In the genomic region with DNA sequence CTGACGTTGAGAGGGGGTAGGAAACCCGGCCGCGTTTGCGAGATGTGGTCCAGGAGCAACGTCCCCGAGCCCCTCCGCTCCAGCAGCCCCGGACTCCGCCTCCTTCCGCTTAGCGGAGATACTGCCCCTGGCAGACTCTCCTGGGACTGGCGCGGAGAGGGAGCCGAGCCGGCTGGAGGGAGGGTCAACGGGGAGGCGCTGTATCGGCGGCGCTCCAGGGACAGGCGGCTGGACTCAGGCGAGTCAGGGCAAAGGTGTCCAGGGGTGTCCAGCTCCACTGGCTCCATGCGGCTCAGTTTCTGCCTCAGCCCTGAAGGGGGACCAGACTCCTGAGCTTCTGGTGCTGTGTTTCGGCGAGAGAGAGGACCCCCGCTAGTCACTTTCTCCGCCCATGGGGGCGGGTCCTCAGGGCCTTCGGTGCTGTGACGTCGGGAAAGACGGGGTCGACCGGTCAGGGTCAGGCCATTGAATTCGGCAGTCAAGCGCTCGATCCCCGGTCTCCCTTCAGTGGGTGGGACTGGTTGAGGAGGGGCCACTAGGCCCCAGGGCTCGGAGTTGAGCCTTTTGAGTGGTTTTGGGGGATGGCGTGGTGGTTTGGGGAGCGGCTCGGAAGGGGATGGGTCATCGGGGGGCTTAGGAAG, we compare ENCODE assay signal across 1 cellular context.
TF ChIP-seq lines count a peak whose summit lies in the region.

No MANE protein-coding gene starts in this region.

TF ChIP-seq in HEK293, 187 proteins besides CTCF, POLR2A, EP300 and RAD21 (continued from another document and continues in another):
- TF ChIP-seq ZNF530 (tag by site-specific recombination; IDR thresholded peaks at IDR 0.05; ENCODE audit: low read depth) = no peak
- TF ChIP-seq ZNF785 (tag by site-specific recombination; IDR thresholded peaks at IDR 0.05) = no peak
- TF ChIP-seq ZNF169 (tag by site-specific recombination; IDR thresholded peaks at IDR 0.05) = no peak
- TF ChIP-seq TCF7L2 (IDR thresholded peaks at IDR 0.05; ENCODE audit: borderline replicate concordance, low read depth, low read length) = no peak
- TF ChIP-seq, protein P1, sequence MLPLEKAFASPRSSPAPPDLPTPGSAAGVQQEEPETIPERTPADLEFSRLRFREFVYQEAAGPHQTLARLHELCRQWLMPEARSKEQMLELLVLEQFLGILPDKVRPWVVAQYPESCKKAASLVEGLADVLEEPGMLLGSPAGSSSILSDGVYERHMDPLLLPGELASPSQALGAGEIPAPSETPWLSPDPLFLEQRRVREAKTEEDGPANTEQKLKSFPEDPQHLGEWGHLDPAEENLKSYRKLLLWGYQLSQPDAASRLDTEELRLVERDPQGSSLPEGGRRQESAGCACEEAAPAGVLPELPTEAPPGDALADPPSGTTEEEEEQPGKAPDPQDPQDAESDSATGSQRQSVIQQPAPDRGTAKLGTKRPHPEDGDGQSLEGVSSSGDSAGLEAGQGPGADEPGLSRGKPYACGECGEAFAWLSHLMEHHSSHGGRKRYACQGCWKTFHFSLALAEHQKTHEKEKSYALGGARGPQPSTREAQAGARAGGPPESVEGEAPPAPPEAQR (tag by site-specific recombination; IDR thresholded peaks at IDR 0.05) = no peak
- TF ChIP-seq ZBTB7A (tag by site-specific recombination; IDR thresholded peaks at IDR 0.05; ENCODE audit: low read depth) = peak; percentile 34; the same call in 1 of the 2 replicates
- no peak for TF ChIP-seq ZNF302 (tag by site-specific recombination; IDR thresholded peaks at IDR 0.05; ENCODE audit: low read depth)
- 0 out of 2 replicates have a peak, but pooled peaks have one; percentile 28 for TF ChIP-seq ZNF660 (tag by site-specific recombination; IDR thresholded peaks at IDR 0.05)
- TF ChIP-seq ZFP41 (tag by site-specific recombination; IDR thresholded peaks at IDR 0.05; ENCODE audit: borderline replicate concordance) = no peak
- TF ChIP-seq, protein P2, sequence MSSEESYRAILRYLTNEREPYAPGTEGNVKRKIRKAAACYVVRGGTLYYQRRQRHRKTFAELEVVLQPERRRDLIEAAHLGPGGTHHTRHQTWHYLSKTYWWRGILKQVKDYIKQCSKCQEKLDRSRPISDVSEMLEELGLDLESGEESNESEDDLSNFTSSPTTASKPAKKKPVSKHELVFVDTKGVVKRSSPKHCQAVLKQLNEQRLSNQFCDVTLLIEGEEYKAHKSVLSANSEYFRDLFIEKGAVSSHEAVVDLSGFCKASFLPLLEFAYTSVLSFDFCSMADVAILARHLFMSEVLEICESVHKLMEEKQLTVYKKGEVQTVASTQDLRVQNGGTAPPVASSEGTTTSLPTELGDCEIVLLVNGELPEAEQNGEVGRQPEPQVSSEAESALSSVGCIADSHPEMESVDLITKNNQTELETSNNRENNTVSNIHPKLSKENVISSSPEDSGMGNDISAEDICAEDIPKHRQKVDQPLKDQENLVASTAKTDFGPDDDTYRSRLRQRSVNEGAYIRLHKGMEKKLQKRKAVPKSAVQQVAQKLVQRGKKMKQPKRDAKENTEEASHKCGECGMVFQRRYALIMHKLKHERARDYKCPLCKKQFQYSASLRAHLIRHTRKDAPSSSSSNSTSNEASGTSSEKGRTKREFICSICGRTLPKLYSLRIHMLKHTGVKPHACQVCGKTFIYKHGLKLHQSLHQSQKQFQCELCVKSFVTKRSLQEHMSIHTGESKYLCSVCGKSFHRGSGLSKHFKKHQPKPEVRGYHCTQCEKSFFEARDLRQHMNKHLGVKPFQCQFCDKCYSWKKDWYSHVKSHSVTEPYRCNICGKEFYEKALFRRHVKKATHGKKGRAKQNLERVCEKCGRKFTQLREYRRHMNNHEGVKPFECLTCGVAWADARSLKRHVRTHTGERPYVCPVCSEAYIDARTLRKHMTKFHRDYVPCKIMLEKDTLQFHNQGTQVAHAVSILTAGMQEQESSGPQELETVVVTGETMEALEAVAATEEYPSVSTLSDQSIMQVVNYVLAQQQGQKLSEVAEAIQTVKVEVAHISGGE (tag by site-specific recombination; conservative IDR thresholded peaks at IDR 0.05; ENCODE audit: low read depth) = peak; percentile 40; the same call in 1 of the 2 replicates
- TF ChIP-seq ZNF654 (tag by site-specific recombination; IDR thresholded peaks at IDR 0.05; ENCODE audit: low read depth) = no peak
- TF ChIP-seq, protein P3, sequence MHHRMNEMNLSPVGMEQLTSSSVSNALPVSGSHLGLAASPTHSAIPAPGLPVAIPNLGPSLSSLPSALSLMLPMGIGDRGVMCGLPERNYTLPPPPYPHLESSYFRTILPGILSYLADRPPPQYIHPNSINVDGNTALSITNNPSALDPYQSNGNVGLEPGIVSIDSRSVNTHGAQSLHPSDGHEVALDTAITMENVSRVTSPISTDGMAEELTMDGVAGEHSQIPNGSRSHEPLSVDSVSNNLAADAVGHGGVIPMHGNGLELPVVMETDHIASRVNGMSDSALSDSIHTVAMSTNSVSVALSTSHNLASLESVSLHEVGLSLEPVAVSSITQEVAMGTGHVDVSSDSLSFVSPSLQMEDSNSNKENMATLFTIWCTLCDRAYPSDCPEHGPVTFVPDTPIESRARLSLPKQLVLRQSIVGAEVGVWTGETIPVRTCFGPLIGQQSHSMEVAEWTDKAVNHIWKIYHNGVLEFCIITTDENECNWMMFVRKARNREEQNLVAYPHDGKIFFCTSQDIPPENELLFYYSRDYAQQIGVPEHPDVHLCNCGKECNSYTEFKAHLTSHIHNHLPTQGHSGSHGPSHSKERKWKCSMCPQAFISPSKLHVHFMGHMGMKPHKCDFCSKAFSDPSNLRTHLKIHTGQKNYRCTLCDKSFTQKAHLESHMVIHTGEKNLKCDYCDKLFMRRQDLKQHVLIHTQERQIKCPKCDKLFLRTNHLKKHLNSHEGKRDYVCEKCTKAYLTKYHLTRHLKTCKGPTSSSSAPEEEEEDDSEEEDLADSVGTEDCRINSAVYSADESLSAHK (tag by site-specific recombination; IDR thresholded peaks at IDR 0.05) = no peak; the same call in 1 of the 2 replicates
- no peak for TF ChIP-seq ZNF510 (tag by site-specific recombination; IDR thresholded peaks at IDR 0.05; ENCODE audit: insufficient replicate concordance)
- TF ChIP-seq, protein P4, sequence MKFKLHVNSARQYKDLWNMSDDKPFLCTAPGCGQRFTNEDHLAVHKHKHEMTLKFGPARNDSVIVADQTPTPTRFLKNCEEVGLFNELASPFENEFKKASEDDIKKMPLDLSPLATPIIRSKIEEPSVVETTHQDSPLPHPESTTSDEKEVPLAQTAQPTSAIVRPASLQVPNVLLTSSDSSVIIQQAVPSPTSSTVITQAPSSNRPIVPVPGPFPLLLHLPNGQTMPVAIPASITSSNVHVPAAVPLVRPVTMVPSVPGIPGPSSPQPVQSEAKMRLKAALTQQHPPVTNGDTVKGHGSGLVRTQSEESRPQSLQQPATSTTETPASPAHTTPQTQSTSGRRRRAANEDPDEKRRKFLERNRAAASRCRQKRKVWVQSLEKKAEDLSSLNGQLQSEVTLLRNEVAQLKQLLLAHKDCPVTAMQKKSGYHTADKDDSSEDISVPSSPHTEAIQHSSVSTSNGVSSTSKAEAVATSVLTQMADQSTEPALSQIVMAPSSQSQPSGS (tag by site-specific recombination; IDR thresholded peaks at IDR 0.05; ENCODE audit: low read depth) = no peak
- TF ChIP-seq, protein P5, sequence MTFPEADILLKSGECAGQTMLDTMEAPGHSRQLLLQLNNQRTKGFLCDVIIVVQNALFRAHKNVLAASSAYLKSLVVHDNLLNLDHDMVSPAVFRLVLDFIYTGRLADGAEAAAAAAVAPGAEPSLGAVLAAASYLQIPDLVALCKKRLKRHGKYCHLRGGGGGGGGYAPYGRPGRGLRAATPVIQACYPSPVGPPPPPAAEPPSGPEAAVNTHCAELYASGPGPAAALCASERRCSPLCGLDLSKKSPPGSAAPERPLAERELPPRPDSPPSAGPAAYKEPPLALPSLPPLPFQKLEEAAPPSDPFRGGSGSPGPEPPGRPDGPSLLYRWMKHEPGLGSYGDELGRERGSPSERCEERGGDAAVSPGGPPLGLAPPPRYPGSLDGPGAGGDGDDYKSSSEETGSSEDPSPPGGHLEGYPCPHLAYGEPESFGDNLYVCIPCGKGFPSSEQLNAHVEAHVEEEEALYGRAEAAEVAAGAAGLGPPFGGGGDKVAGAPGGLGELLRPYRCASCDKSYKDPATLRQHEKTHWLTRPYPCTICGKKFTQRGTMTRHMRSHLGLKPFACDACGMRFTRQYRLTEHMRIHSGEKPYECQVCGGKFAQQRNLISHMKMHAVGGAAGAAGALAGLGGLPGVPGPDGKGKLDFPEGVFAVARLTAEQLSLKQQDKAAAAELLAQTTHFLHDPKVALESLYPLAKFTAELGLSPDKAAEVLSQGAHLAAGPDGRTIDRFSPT (tag by site-specific recombination; IDR thresholded peaks at IDR 0.05) = no peak
- no peak for TF ChIP-seq GLI4 (tag by site-specific recombination; IDR thresholded peaks at IDR 0.05)
- TF ChIP-seq ZNF473 (tag by site-specific recombination; IDR thresholded peaks at IDR 0.05) = no peak
- TF ChIP-seq, protein P6, sequence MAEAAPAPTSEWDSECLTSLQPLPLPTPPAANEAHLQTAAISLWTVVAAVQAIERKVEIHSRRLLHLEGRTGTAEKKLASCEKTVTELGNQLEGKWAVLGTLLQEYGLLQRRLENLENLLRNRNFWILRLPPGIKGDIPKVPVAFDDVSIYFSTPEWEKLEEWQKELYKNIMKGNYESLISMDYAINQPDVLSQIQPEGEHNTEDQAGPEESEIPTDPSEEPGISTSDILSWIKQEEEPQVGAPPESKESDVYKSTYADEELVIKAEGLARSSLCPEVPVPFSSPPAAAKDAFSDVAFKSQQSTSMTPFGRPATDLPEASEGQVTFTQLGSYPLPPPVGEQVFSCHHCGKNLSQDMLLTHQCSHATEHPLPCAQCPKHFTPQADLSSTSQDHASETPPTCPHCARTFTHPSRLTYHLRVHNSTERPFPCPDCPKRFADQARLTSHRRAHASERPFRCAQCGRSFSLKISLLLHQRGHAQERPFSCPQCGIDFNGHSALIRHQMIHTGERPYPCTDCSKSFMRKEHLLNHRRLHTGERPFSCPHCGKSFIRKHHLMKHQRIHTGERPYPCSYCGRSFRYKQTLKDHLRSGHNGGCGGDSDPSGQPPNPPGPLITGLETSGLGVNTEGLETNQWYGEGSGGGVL (tag by site-specific recombination; IDR thresholded peaks at IDR 0.05) = peak; percentile 71
- peak; percentile 95 for TF ChIP-seq ZNF335 (tag by site-specific recombination; conservative IDR thresholded peaks at IDR 0.05)
- TF ChIP-seq GLIS1 (tag by site-specific recombination; IDR thresholded peaks at IDR 0.05) = peak; percentile 67
- peak; percentile 58 for TF ChIP-seq WT1 (tag by site-specific recombination; IDR thresholded peaks at IDR 0.05)
- no peak for TF ChIP-seq ZNF626 (tag by site-specific recombination; IDR thresholded peaks at IDR 0.05)
- TF ChIP-seq, protein P7, sequence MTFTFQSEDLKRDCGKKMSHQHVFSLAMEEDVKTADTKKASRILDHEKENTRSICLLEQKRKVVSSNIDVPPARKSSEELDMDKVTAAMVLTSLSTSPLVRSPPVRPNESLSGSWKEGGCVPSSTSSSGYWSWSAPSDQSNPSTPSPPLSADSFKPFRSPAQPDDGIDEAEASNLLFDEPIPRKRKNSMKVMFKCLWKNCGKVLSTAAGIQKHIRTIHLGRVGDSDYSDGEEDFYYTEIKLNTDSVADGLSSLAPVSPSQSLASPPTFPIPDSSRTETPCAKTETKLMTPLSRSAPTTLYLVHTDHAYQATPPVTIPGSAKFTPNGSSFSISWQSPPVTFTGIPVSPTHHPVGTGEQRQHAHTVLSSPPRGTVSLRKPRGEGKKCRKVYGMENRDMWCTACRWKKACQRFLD (tag by site-specific recombination; IDR thresholded peaks at IDR 0.05) = no peak
- TF ChIP-seq BCL11B (tag by site-specific recombination; IDR thresholded peaks at IDR 0.05; ENCODE audit: low read depth) = no peak
- TF ChIP-seq KLF10 (tag by site-specific recombination; IDR thresholded peaks at IDR 0.05) = 0 out of 2 replicates have a peak, but pooled peaks have one; percentile 12
- TF ChIP-seq SCRT2 (tag by site-specific recombination; IDR thresholded peaks at IDR 0.05) = no peak
- TF ChIP-seq ZNF114 (tag by site-specific recombination; IDR thresholded peaks at IDR 0.05) = no peak
- TF ChIP-seq ZNF621 (tag by site-specific recombination; IDR thresholded peaks at IDR 0.05) = no peak
- TF ChIP-seq ZNF623 (tag by site-specific recombination; IDR thresholded peaks at IDR 0.05) = no peak
- TF ChIP-seq FEZF1 (tag by site-specific recombination; IDR thresholded peaks at IDR 0.05) = no peak
- TF ChIP-seq IKZF3 (tag by site-specific recombination; IDR thresholded peaks at IDR 0.05) = peak; percentile 71
- no peak for TF ChIP-seq RBAK (tag by site-specific recombination; IDR thresholded peaks at IDR 0.05)
- peak; percentile 25; the same call in 1 of the 2 replicates for TF ChIP-seq ZSCAN30 (tag by site-specific recombination; IDR thresholded peaks at IDR 0.05)
- TF ChIP-seq ZNF555 (tag by site-specific recombination; conservative IDR thresholded peaks at IDR 0.05) = no peak
- TF ChIP-seq ZNF341 (tag by site-specific recombination; IDR thresholded peaks at IDR 0.05; ENCODE audit: low read depth) = peak; percentile 95
- no peak for TF ChIP-seq GLI2 (tag by site-specific recombination; IDR thresholded peaks at IDR 0.05; ENCODE audit: borderline replicate concordance, low read depth)
- peak; percentile 85 for TF ChIP-seq ZBTB48 (tag by site-specific recombination; IDR thresholded peaks at IDR 0.05)
- no peak for TF ChIP-seq ZNF184 (tag by site-specific recombination; IDR thresholded peaks at IDR 0.05)
- TF ChIP-seq, protein P8, sequence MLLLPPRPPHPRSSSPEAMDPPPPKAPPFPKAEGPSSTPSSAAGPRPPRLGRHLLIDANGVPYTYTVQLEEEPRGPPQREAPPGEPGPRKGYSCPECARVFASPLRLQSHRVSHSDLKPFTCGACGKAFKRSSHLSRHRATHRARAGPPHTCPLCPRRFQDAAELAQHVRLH (tag by site-specific recombination; IDR thresholded peaks at IDR 0.05) = no peak
- TF ChIP-seq TRIM28 (IDR thresholded peaks at IDR 0.05; ENCODE audit: borderline replicate concordance, low read length) = no peak
- TF ChIP-seq ZNF548 (tag by site-specific recombination; IDR thresholded peaks at IDR 0.05) = no peak
- peak; percentile 89 for TF ChIP-seq ZNF600 (tag by site-specific recombination; IDR thresholded peaks at IDR 0.05)
- no peak for TF ChIP-seq ZNF174 (tag by site-specific recombination; IDR thresholded peaks at IDR 0.05)
- TF ChIP-seq, protein P9, sequence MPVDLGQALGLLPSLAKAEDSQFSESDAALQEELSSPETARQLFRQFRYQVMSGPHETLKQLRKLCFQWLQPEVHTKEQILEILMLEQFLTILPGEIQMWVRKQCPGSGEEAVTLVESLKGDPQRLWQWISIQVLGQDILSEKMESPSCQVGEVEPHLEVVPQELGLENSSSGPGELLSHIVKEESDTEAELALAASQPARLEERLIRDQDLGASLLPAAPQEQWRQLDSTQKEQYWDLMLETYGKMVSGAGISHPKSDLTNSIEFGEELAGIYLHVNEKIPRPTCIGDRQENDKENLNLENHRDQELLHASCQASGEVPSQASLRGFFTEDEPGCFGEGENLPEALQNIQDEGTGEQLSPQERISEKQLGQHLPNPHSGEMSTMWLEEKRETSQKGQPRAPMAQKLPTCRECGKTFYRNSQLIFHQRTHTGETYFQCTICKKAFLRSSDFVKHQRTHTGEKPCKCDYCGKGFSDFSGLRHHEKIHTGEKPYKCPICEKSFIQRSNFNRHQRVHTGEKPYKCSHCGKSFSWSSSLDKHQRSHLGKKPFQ (tag by site-specific recombination; IDR thresholded peaks at IDR 0.05) = no peak
- TF ChIP-seq ZNF777 (tag by site-specific recombination; IDR thresholded peaks at IDR 0.05; ENCODE audit: borderline replicate concordance) = no peak; the same call in 1 of the 2 replicates
- TF ChIP-seq ZNF311 (tag by site-specific recombination; IDR thresholded peaks at IDR 0.05; ENCODE audit: borderline replicate concordance) = no peak
